Comparison of ENCODE assay signal across 1 cellular context in genomic region chr13:48583859-48584311, GRCh38.
TF ChIP-seq lines count a peak whose summit lies in the region.

No MANE protein-coding gene starts in this region.

TF ChIP-seq in HepG2, 621 proteins besides CTCF, POLR2A, EP300 and RAD21 (continued from another document and continues in another):
- TF ChIP-seq ZNF646 (CRISPR knock-in tag; IDR thresholded peaks at IDR 0.05) (no peak), TBX2 (CRISPR knock-in tag; IDR thresholded peaks at IDR 0.05; ENCODE audit: borderline replicate concordance) (peak; percentile 65; the same call in 1 of the 2 replicates), ZNF382 (CRISPR knock-in tag; IDR thresholded peaks at IDR 0.05; ENCODE audit: borderline replicate concordance) (no peak), KAT8 (CRISPR knock-in tag; IDR thresholded peaks at IDR 0.05) (0 out of 2 replicates have a peak, but pooled peaks have one; percentile 20), ZNF143 (CRISPR knock-in tag; IDR thresholded peaks at IDR 0.05) (no peak), FOSL1 (CRISPR knock-in tag; IDR thresholded peaks at IDR 0.05; ENCODE audit: borderline replicate concordance) (no peak), ZNF362 (CRISPR knock-in tag; IDR thresholded peaks at IDR 0.05; ENCODE audit: borderline replicate concordance) (peak; percentile 86; the same call in 1 of the 2 replicates), SP5 (CRISPR knock-in tag; IDR thresholded peaks at IDR 0.05; ENCODE audit: borderline replicate concordance, low read depth) (peak; percentile 56; the same call in 1 of the 2 replicates), HNF4A (CRISPR knock-in tag; IDR thresholded peaks at IDR 0.05) (peak; percentile 68), SOX6 (IDR thresholded peaks at IDR 0.05) (no peak), SOX6 (CRISPR knock-in tag; IDR thresholded peaks at IDR 0.05) (peak; percentile 34), IRF2 (CRISPR knock-in tag; IDR thresholded peaks at IDR 0.05) (peak; percentile 66; the same call in 1 of the 2 replicates), TOPORS (CRISPR knock-in tag; IDR thresholded peaks at IDR 0.05) (no peak), GABPA (IDR thresholded peaks at IDR 0.05; ENCODE audit: low read depth, low read length) (no peak), GABPA (CRISPR knock-in tag; IDR thresholded peaks at IDR 0.05; ENCODE audit: low read depth) (peak; percentile 25; the same call in 1 of the 2 replicates), ELF1 (CRISPR knock-in tag; IDR thresholded peaks at IDR 0.05) (peak; percentile 50; the same call in 1 of the 2 replicates), GLI4 (CRISPR knock-in tag; IDR thresholded peaks at IDR 0.05; ENCODE audit: borderline replicate concordance) (no peak), ZNF326 (CRISPR knock-in tag; IDR thresholded peaks at IDR 0.05; ENCODE audit: borderline replicate concordance) (no peak), SYNCRIP (IDR thresholded peaks at IDR 0.05; ENCODE audit: insufficient read depth, low read depth, low read length) (no peak), FOXJ3 (CRISPR knock-in tag; IDR thresholded peaks at IDR 0.05; ENCODE audit: borderline replicate concordance) (no peak), TCF12 (IDR thresholded peaks at IDR 0.05) (no peak), TCF12 (CRISPR knock-in tag; IDR thresholded peaks at IDR 0.05) (no peak), ZBTB49 (CRISPR knock-in tag; IDR thresholded peaks at IDR 0.05; ENCODE audit: borderline replicate concordance) (no peak), PITX1 (CRISPR knock-in tag; IDR thresholded peaks at IDR 0.05) (0 out of 2 replicates have a peak, but pooled peaks have one; percentile 18), IRF9 (CRISPR knock-in tag; IDR thresholded peaks at IDR 0.05; ENCODE audit: borderline replicate concordance) (no peak), ELF3 (CRISPR knock-in tag; IDR thresholded peaks at IDR 0.05) (peak; percentile 61; the same call in 1 of the 2 replicates), MTF2 (CRISPR knock-in tag; IDR thresholded peaks at IDR 0.05; ENCODE audit: borderline replicate concordance) (no peak), ZBTB34 (CRISPR knock-in tag; IDR thresholded peaks at IDR 0.05) (no peak), U2AF2 (IDR thresholded peaks at IDR 0.05; ENCODE audit: low read depth, low read length) (no peak), ZNF335 (CRISPR knock-in tag; IDR thresholded peaks at IDR 0.05) (no peak), ZNF225 (CRISPR knock-in tag; IDR thresholded peaks at IDR 0.05) (no peak), KDM6A (CRISPR knock-in tag; IDR thresholded peaks at IDR 0.05; ENCODE audit: low read depth) (0 out of 2 replicates have a peak, but pooled peaks have one; percentile 34), BCL6 (CRISPR knock-in tag; IDR thresholded peaks at IDR 0.05) (peak; percentile 83), FOXA1 (IDR thresholded peaks at IDR 0.05) (no peak), FOXA1 (CRISPR knock-in tag; IDR thresholded peaks at IDR 0.05) (peak; percentile 16; the same call in 1 of the 2 replicates), PPARG (CRISPR knock-in tag; conservative IDR thresholded peaks at IDR 0.05) (0 out of 2 replicates have a peak, but pooled peaks have one; percentile 48), SP1 (IDR thresholded peaks at IDR 0.05) (no peak), SP1 (CRISPR knock-in tag; IDR thresholded peaks at IDR 0.05) (no peak), SIX4 (CRISPR knock-in tag; IDR thresholded peaks at IDR 0.05) (peak; percentile 90), TMF1 (CRISPR knock-in tag; IDR thresholded peaks at IDR 0.05; ENCODE audit: low read depth) (no peak), FOXO1 (CRISPR knock-in tag; IDR thresholded peaks at IDR 0.05) (peak; percentile 73), IKZF1 (IDR thresholded peaks at IDR 0.05) (no peak), ZNF883 (CRISPR knock-in tag; IDR thresholded peaks at IDR 0.05; ENCODE audit: not compliant biosample characterization) (no peak), ZNF501 (CRISPR knock-in tag; IDR thresholded peaks at IDR 0.05) (no peak), FOXA3 (CRISPR knock-in tag; IDR thresholded peaks at IDR 0.05) (peak; percentile 40; the same call in 1 of the 2 replicates), ISL2 (CRISPR knock-in tag; IDR thresholded peaks at IDR 0.05) (0 out of 2 replicates have a peak, but pooled peaks have one; percentile 38), SAP130 (CRISPR knock-in tag; IDR thresholded peaks at IDR 0.05; ENCODE audit: low read depth) (peak; percentile 39; the same call in 1 of the 2 replicates), ZNF678 (CRISPR knock-in tag; IDR thresholded peaks at IDR 0.05) (no peak), THRA (CRISPR knock-in tag; IDR thresholded peaks at IDR 0.05; ENCODE audit: borderline replicate concordance) (no peak), MIER2 (CRISPR knock-in tag; IDR thresholded peaks at IDR 0.05) (no peak), ZNF30 (CRISPR knock-in tag; IDR thresholded peaks at IDR 0.05) (no peak), MTF1 (CRISPR knock-in tag; IDR thresholded peaks at IDR 0.05) (no peak), ATF1 (CRISPR knock-in tag; IDR thresholded peaks at IDR 0.05) (0 out of 2 replicates have a peak, but pooled peaks have one; percentile 35), MIXL1 (CRISPR knock-in tag; IDR thresholded peaks at IDR 0.05) (no peak), TEAD3 (CRISPR knock-in tag; optimal IDR thresholded peaks at IDR 0.05; ENCODE audit: borderline replicate concordance) (peak; percentile 94), ZNF337 (CRISPR knock-in tag; IDR thresholded peaks at IDR 0.05; ENCODE audit: borderline replicate concordance, low read depth) (no peak), ZNF251 (CRISPR knock-in tag; IDR thresholded peaks at IDR 0.05) (no peak), ZBTB20 (CRISPR knock-in tag; IDR thresholded peaks at IDR 0.05; ENCODE audit: borderline replicate concordance, low read depth) (no peak), KDM1A (CRISPR knock-in tag; IDR thresholded peaks at IDR 0.05) (no peak), NCOA2 (CRISPR knock-in tag; IDR thresholded peaks at IDR 0.05) (peak; percentile 88), RARA (CRISPR knock-in tag; IDR thresholded peaks at IDR 0.05) (peak; percentile 72), ZNF614 (CRISPR knock-in tag; IDR thresholded peaks at IDR 0.05; ENCODE audit: borderline replicate concordance) (no peak), HDAC2 (CRISPR knock-in tag; IDR thresholded peaks at IDR 0.05) (peak; percentile 33; the same call in 1 of the 2 replicates), RXRB (CRISPR knock-in tag; IDR thresholded peaks at IDR 0.05; ENCODE audit: borderline replicate concordance) (peak; percentile 80), THAP11 (CRISPR knock-in tag; IDR thresholded peaks at IDR 0.05) (no peak), TFDP1 (CRISPR knock-in tag; IDR thresholded peaks at IDR 0.05; ENCODE audit: borderline replicate concordance) (no peak), ZNF33B (CRISPR knock-in tag; IDR thresholded peaks at IDR 0.05) (no peak)
